Comparison of ENCODE assay signal across 1 cellular context in the genomic region with DNA sequence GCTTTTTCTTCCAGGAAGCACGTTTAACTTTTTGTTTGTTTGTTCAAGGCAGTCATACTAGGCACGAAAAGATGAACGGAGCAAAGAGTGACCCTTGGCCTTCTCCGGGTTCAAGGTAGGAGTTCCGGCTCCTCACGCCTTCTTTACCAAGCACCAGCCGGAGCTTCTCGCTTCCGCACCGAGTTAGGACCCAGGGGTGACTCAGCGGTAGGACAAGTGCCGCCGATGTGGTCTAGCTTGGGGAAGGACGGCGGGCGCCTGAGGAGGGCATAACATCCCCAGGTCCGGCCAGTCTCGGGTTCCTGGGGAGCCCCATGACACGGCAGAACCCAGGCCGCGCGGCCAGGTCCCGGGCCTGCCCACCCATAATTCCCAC.
A peak's percentile ranks its signal among the peaks of the same experiment; 100 is the strongest.
TF ChIP-seq lines count a peak whose summit lies in the region.

No MANE protein-coding gene starts in this region.

TF ChIP-seq in GM12878, 131 proteins besides CTCF, POLR2A, EP300 and RAD21 (continues in another document):
- TF ChIP-seq PAX5 (IDR thresholded peaks at IDR 0.05; ENCODE audit: borderline replicate concordance, low read depth, low read length) (0 out of 2 replicates have a peak, but pooled peaks have one; percentile 2), SRF (IDR thresholded peaks at IDR 0.05; ENCODE audit: low read depth in 2 of 2, low read length in 2 of 2) (no peak), CHD2 (IDR thresholded peaks at IDR 0.05; ENCODE audit: borderline replicate concordance, low read depth, low read length) (no peak), RB1 (IDR thresholded peaks at IDR 0.05; ENCODE audit: borderline replicate concordance) (0 out of 2 replicates have a peak, but pooled peaks have one; percentile 21), MEF2B (IDR thresholded peaks at IDR 0.05; ENCODE audit: partially characterized antibody, poor library complexity, severe bottlenecking) (no peak), NR2F1 (conservative IDR thresholded peaks at IDR 0.05) (peak; percentile 77; the same call in 1 of the 2 replicates), CREB1 (IDR thresholded peaks at IDR 0.05; ENCODE audit: low read depth) (no peak), SREBF2 (IDR thresholded peaks at IDR 0.05; ENCODE audit: low read length) (no peak), STAT3 (IDR thresholded peaks at IDR 0.05; ENCODE audit: low read depth, low read length) (no peak), PML (IDR thresholded peaks at IDR 0.05; ENCODE audit: low read length) (no peak), NFIC (IDR thresholded peaks at IDR 0.05; ENCODE audit: low read depth, low read length) (no peak), RUNX3 (IDR thresholded peaks at IDR 0.05; ENCODE audit: low read length) (no peak), BACH1 (IDR thresholded peaks at IDR 0.05; ENCODE audit: borderline replicate concordance) (no peak; the same call in 1 of the 2 replicates), TBL1XR1 (IDR thresholded peaks at IDR 0.05; ENCODE audit: low read depth, low read length) (no peak), STAT1 (conservative IDR thresholded peaks at IDR 0.05) (peak; percentile 87; the same call in 1 of the 2 replicates), MYB (IDR thresholded peaks at IDR 0.05; ENCODE audit: borderline replicate concordance, low read depth, low read length) (no peak), LARP7 (IDR thresholded peaks at IDR 0.05) (peak; percentile 85), SIN3A (IDR thresholded peaks at IDR 0.05; ENCODE audit: low read depth, low read length) (no peak; the same call in 1 of the 2 replicates), SPI1 (IDR thresholded peaks at IDR 0.05; ENCODE audit: borderline replicate concordance, insufficient read depth, low read depth, low read length) (peak; percentile 13; the same call in 1 of the 2 replicates), ASH2L (IDR thresholded peaks at IDR 0.05; ENCODE audit: borderline replicate concordance, low read depth) (0 out of 2 replicates have a peak, but pooled peaks have one; percentile 25), ZNF622 (IDR thresholded peaks at IDR 0.05) (no peak), TARDBP (IDR thresholded peaks at IDR 0.05; ENCODE audit: borderline replicate concordance) (no peak), JUNB (IDR thresholded peaks at IDR 0.05) (no peak), DPF2 (IDR thresholded peaks at IDR 0.05) (no peak), NR2C1 (IDR thresholded peaks at IDR 0.05) (peak; percentile 66), ZNF24 (IDR thresholded peaks at IDR 0.05) (no peak), CHD4 (IDR thresholded peaks at IDR 0.05) (no peak), MEF2A (IDR thresholded peaks at IDR 0.05; ENCODE audit: insufficient read depth, low read depth, low read length) (no peak)
- TF ChIP-seq, protein P1, sequence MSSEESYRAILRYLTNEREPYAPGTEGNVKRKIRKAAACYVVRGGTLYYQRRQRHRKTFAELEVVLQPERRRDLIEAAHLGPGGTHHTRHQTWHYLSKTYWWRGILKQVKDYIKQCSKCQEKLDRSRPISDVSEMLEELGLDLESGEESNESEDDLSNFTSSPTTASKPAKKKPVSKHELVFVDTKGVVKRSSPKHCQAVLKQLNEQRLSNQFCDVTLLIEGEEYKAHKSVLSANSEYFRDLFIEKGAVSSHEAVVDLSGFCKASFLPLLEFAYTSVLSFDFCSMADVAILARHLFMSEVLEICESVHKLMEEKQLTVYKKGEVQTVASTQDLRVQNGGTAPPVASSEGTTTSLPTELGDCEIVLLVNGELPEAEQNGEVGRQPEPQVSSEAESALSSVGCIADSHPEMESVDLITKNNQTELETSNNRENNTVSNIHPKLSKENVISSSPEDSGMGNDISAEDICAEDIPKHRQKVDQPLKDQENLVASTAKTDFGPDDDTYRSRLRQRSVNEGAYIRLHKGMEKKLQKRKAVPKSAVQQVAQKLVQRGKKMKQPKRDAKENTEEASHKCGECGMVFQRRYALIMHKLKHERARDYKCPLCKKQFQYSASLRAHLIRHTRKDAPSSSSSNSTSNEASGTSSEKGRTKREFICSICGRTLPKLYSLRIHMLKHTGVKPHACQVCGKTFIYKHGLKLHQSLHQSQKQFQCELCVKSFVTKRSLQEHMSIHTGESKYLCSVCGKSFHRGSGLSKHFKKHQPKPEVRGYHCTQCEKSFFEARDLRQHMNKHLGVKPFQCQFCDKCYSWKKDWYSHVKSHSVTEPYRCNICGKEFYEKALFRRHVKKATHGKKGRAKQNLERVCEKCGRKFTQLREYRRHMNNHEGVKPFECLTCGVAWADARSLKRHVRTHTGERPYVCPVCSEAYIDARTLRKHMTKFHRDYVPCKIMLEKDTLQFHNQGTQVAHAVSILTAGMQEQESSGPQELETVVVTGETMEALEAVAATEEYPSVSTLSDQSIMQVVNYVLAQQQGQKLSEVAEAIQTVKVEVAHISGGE (CRISPR knock-in tag; IDR thresholded peaks at IDR 0.05): 0 out of 2 replicates have a peak, but pooled peaks have one; percentile 52
- TF ChIP-seq, protein P2, sequence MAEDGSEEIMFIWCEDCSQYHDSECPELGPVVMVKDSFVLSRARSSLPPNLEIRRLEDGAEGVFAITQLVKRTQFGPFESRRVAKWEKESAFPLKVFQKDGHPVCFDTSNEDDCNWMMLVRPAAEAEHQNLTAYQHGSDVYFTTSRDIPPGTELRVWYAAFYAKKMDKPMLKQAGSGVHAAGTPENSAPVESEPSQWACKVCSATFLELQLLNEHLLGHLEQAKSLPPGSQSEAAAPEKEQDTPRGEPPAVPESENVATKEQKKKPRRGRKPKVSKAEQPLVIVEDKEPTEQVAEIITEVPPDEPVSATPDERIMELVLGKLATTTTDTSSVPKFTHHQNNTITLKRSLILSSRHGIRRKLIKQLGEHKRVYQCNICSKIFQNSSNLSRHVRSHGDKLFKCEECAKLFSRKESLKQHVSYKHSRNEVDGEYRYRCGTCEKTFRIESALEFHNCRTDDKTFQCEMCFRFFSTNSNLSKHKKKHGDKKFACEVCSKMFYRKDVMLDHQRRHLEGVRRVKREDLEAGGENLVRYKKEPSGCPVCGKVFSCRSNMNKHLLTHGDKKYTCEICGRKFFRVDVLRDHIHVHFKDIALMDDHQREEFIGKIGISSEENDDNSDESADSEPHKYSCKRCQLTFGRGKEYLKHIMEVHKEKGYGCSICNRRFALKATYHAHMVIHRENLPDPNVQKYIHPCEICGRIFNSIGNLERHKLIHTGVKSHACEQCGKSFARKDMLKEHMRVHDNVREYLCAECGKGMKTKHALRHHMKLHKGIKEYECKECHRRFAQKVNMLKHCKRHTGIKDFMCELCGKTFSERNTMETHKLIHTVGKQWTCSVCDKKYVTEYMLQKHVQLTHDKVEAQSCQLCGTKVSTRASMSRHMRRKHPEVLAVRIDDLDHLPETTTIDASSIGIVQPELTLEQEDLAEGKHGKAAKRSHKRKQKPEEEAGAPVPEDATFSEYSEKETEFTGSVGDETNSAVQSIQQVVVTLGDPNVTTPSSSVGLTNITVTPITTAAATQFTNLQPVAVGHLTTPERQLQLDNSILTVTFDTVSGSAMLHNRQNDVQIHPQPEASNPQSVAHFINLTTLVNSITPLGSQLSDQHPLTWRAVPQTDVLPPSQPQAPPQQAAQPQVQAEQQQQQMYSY (CRISPR knock-in tag; IDR thresholded peaks at IDR 0.05): no peak
- TF ChIP-seq, protein P3, sequence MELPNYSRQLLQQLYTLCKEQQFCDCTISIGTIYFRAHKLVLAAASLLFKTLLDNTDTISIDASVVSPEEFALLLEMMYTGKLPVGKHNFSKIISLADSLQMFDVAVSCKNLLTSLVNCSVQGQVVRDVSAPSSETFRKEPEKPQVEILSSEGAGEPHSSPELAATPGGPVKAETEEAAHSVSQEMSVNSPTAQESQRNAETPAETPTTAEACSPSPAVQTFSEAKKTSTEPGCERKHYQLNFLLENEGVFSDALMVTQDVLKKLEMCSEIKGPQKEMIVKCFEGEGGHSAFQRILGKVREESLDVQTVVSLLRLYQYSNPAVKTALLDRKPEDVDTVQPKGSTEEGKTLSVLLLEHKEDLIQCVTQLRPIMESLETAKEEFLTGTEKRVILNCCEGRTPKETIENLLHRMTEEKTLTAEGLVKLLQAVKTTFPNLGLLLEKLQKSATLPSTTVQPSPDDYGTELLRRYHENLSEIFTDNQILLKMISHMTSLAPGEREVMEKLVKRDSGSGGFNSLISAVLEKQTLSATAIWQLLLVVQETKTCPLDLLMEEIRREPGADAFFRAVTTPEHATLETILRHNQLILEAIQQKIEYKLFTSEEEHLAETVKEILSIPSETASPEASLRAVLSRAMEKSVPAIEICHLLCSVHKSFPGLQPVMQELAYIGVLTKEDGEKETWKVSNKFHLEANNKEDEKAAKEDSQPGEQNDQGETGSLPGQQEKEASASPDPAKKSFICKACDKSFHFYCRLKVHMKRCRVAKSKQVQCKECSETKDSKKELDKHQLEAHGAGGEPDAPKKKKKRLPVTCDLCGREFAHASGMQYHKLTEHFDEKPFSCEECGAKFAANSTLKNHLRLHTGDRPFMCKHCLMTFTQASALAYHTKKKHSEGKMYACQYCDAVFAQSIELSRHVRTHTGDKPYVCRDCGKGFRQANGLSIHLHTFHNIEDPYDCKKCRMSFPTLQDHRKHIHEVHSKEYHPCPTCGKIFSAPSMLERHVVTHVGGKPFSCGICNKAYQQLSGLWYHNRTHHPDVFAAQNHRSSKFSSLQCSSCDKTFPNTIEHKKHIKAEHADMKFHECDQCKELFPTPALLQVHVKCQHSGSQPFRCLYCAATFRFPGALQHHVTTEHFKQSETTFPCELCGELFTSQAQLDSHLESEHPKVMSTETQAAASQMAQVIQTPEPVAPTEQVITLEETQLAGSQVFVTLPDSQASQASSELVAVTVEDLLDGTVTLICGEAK (IDR thresholded peaks at IDR 0.05; ENCODE audit: borderline replicate concordance): no peak
- TF ChIP-seq, protein P4, sequence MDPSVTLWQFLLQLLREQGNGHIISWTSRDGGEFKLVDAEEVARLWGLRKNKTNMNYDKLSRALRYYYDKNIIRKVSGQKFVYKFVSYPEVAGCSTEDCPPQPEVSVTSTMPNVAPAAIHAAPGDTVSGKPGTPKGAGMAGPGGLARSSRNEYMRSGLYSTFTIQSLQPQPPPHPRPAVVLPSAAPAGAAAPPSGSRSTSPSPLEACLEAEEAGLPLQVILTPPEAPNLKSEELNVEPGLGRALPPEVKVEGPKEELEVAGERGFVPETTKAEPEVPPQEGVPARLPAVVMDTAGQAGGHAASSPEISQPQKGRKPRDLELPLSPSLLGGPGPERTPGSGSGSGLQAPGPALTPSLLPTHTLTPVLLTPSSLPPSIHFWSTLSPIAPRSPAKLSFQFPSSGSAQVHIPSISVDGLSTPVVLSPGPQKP (IDR thresholded peaks at IDR 0.05; ENCODE audit: low read depth, low read length): no peak
- TF ChIP-seq, protein P5, sequence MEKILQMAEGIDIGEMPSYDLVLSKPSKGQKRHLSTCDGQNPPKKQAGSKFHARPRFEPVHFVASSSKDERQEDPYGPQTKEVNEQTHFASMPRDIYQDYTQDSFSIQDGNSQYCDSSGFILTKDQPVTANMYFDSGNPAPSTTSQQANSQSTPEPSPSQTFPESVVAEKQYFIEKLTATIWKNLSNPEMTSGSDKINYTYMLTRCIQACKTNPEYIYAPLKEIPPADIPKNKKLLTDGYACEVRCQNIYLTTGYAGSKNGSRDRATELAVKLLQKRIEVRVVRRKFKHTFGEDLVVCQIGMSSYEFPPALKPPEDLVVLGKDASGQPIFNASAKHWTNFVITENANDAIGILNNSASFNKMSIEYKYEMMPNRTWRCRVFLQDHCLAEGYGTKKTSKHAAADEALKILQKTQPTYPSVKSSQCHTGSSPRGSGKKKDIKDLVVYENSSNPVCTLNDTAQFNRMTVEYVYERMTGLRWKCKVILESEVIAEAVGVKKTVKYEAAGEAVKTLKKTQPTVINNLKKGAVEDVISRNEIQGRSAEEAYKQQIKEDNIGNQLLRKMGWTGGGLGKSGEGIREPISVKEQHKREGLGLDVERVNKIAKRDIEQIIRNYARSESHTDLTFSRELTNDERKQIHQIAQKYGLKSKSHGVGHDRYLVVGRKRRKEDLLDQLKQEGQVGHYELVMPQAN (conservative IDR thresholded peaks at IDR 0.05): peak; percentile 61
- TF ChIP-seq, protein P6, sequence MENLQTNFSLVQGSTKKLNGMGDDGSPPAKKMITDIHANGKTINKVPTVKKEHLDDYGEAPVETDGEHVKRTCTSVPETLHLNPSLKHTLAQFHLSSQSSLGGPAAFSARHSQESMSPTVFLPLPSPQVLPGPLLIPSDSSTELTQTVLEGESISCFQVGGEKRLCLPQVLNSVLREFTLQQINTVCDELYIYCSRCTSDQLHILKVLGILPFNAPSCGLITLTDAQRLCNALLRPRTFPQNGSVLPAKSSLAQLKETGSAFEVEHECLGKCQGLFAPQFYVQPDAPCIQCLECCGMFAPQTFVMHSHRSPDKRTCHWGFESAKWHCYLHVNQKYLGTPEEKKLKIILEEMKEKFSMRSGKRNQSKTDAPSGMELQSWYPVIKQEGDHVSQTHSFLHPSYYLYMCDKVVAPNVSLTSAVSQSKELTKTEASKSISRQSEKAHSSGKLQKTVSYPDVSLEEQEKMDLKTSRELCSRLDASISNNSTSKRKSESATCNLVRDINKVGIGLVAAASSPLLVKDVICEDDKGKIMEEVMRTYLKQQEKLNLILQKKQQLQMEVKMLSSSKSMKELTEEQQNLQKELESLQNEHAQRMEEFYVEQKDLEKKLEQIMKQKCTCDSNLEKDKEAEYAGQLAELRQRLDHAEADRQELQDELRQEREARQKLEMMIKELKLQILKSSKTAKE (IDR thresholded peaks at IDR 0.05; ENCODE audit: low read depth, poor library complexity, severe bottlenecking): no peak
- TF ChIP-seq, protein P7, sequence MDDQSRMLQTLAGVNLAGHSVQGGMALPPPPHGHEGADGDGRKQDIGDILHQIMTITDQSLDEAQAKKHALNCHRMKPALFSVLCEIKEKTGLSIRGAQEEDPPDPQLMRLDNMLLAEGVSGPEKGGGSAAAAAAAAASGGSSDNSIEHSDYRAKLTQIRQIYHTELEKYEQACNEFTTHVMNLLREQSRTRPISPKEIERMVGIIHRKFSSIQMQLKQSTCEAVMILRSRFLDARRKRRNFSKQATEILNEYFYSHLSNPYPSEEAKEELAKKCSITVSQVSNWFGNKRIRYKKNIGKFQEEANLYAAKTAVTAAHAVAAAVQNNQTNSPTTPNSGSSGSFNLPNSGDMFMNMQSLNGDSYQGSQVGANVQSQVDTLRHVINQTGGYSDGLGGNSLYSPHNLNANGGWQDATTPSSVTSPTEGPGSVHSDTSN (IDR thresholded peaks at IDR 0.05; ENCODE audit: insufficient replicate concordance, low read depth, low read length): no peak
- TF ChIP-seq, protein P8, sequence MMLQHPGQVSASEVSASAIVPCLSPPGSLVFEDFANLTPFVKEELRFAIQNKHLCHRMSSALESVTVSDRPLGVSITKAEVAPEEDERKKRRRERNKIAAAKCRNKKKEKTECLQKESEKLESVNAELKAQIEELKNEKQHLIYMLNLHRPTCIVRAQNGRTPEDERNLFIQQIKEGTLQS (IDR thresholded peaks at IDR 0.05; ENCODE audit: borderline replicate concordance, extremely low read depth, low read depth, low read length): no peak
- TF ChIP-seq, protein P9, sequence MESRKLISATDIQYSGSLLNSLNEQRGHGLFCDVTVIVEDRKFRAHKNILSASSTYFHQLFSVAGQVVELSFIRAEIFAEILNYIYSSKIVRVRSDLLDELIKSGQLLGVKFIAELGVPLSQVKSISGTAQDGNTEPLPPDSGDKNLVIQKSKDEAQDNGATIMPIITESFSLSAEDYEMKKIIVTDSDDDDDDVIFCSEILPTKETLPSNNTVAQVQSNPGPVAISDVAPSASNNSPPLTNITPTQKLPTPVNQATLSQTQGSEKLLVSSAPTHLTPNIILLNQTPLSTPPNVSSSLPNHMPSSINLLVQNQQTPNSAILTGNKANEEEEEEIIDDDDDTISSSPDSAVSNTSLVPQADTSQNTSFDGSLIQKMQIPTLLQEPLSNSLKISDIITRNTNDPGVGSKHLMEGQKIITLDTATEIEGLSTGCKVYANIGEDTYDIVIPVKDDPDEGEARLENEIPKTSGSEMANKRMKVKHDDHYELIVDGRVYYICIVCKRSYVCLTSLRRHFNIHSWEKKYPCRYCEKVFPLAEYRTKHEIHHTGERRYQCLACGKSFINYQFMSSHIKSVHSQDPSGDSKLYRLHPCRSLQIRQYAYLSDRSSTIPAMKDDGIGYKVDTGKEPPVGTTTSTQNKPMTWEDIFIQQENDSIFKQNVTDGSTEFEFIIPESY (IDR thresholded peaks at IDR 0.05): no peak
